ENCODE assay signal across 16 cellular contexts in genomic region chr10:96208271-96208670, GRCh38.
DNase-seq lines count a peak whose midpoint lies in the region; ATAC-seq, FAIRE-seq and TF ChIP-seq lines count a peak whose summit lies in the region.
"Had no signal": no experiment of that assay in that cellular context is flagged by ENCODE, and none has a peak within 500 bp of the region (broad histone marks: within the 10 kb centered on the region; RNA-seq: fewer than 3 reads in every experiment).

No MANE protein-coding gene starts in this region.

- TF ChIP-seq POLR2A in spleen (IDR thresholded peaks at IDR 0.05), result no peak

- DNase-seq in GM18507 (ENCODE audit: extremely low spot score, insufficient read length, low read depth) (peak; percentile 7), spleen (no peak)
- DNase-seq in stimulated activated naive CD8-positive, alpha-beta T cell treated with anti-CD3 and anti-CD28 coated beads, Interleukin-15, Interleukin-2, amounts not matched to agents 100 U/mL and 50 U/mL, for 24 hours, result no peak
- no peak for DNase-seq in activated effector memory CD4-positive, alpha-beta T cell treated with Interleukin-2 at 50 U/mL for 16 hours
- no peak for DNase-seq in stimulated activated CD4-positive, alpha-beta T cell treated with anti-CD3 and anti-CD28 coated beads, Interleukin-4, amount 100 ng/mL, for 4 hours
- DNase-seq: activated gamma-delta T cell treated with Interleukin-2 at 50 U/mL for 16 hours; DMS153; HFFc6; NCI-H2029 treated with DMSO at 0.1 percent for 48 hours; nephron progenitor cell; retina; stimulated activated CD4-positive, alpha-beta T cell treated with anti-CD3 and anti-CD28 coated beads, Interleukin-1b, Interleukin-23, amount 100 ng/mL, for 48 hours had no signal

- H3K4me2 ChIP-seq in OCI-LY3 (ENCODE audit: low read length), result peak overlapping the region; percentile 35

- H3K27me3 ChIP-seq in OCI-LY3 (ENCODE audit: low read depth, low read length) (no peaks in the 10 kb centered on the region), spleen (replicated peaks in 1 of 7) (no peaks in the 10 kb centered on the region)

- WGBS in spleen, 5 donors, result 76 to 86% (median 77%) methylated on average over 2 of the region's 2 CpGs

- TF ChIP-seq CTCF in OCI-LY3 (IDR thresholded peaks at IDR 0.05; ENCODE audit: low read depth, low read length) (no peak), spleen (IDR thresholded peaks at IDR 0.05 in 8 of 11, conservative IDR thresholded peaks at IDR 0.05 in 3 of 11) (no peak)

- FAIRE-seq in GM18507 (lab: Jason Lieb, UNC), result peak; percentile 86
- FAIRE-seq: urothelium cell line had no signal

- no peak overlapping the region for H3K9ac ChIP-seq in OCI-LY3 (ENCODE audit: low read length)

- H3K9me3 ChIP-seq in OCI-LY3 (ENCODE audit: insufficient read depth, low read length) (no peaks in the 10 kb centered on the region), spleen (no peaks in the 10 kb centered on the region)

- ATAC-seq in GM21381 (IDR thresholded peaks at IDR 0.05; ENCODE audit: unreplicated experiment), result peak; percentile 78
- peak; percentile 77 for ATAC-seq in HG02884 (IDR thresholded peaks at IDR 0.05; ENCODE audit: unreplicated experiment)
- no peak for ATAC-seq in stimulated activated naive CD8-positive, alpha-beta T cell treated with anti-CD3 and anti-CD28 coated beads, Interleukin-15, Interleukin-2, amounts not matched to agents 100 U/mL and 50 U/mL, for 24 hours

- H3K4me3 ChIP-seq in OCI-LY3 (ENCODE audit: low read length) (no peak overlapping the region), spleen (no peak overlapping the region)

- H4K20me1 ChIP-seq in OCI-LY3 (ENCODE audit: insufficient read depth, low read length), result peaks cover 54% of the 10 kb centered on the region

- H2AFZ ChIP-seq in OCI-LY3 (ENCODE audit: low read depth, low read length), result no peak overlapping the region

- intact Hi-C loops in spleen (cut with DNase I; ENCODE audit: low total_unique reads), result no loop called here

- H3K27ac ChIP-seq in OCI-LY3 (ENCODE audit: low read length) (peak overlapping the region; percentile 73), spleen (no peak overlapping the region)

- H3K36me3 ChIP-seq in OCI-LY3 (replicated peaks; ENCODE audit: low read depth, low read length), result peaks cover 84% of the 10 kb centered on the region
- H3K36me3 ChIP-seq in spleen, result peaks cover 0 to 100% (median 66%) of the 10 kb centered on the region in 6 donors

- peaks cover 29% of the 10 kb centered on the region for H3K79me2 ChIP-seq in OCI-LY3 (ENCODE audit: low read length)

- H3K4me1 ChIP-seq in OCI-LY3 (ENCODE audit: low read length) (peaks cover 56% of the 10 kb centered on the region), spleen (no peaks in the 10 kb centered on the region)
